Comparison of ENCODE assay signal across 13 cellular contexts in the genomic region with DNA sequence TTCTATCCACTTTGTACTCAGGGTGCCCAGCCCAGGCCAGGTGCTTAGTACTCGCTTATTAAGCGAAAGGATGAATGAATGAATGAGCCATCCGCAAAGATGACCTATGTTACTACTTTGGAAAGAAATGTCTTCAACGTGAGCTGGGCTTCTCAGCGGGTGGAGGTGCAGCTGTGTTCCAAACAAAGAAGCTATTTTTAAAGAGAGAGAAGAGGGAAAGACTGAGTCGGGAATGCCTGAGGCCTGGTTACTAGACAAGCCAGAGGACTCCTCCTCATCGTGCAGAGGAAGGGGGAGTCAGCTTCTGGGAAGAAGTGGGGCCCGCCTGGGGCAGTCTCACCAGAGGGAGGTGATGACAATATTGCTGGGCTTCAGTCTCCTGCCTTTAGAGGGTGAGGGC. TPM values are rescaled to one million over a fixed set of nuclear protein-coding genes. Genes with fewer than 3 reads are reported as not detected.
DNase-seq lines count a peak whose midpoint lies in the region; ATAC-seq and TF ChIP-seq lines count a peak whose summit lies in the region.
"Had no signal": no experiment of that assay in that cellular context is flagged by ENCODE, and none has a peak within 500 bp of the region (broad histone marks: within the 10 kb centered on the region; RNA-seq: fewer than 3 reads in every experiment).

No MANE protein-coding gene starts in this region.

- H3K27me3 ChIP-seq in CD4-positive, alpha-beta T cell (ENCODE audit: control insufficient read depth, insufficient read depth, low read length), result no peaks in the 10 kb centered on the region
- H3K27me3 ChIP-seq in neuron (ENCODE audit: insufficient read depth, low read length) (no peaks in the 10 kb centered on the region), mesenchymal stem cell (ENCODE audit: control insufficient read depth in 1 of 2, insufficient read depth in 1 of 2, low read length in 2 of 2) (peaks cover 4 to 26% of the 10 kb centered on the region in 2 experiments)

- H2AFZ ChIP-seq in neuron (ENCODE audit: low read depth, low read length) (peak overlapping the region; percentile 73), mesenchymal stem cell (ENCODE audit: low read depth, low read length) (no peak overlapping the region)

- H3K36me3 ChIP-seq in neuron (ENCODE audit: insufficient read depth, low read length) (no peaks in the 10 kb centered on the region), mesenchymal stem cell (ENCODE audit: control insufficient read depth in 1 of 2, insufficient read depth in 2 of 2, low read depth in 1 of 2, low read length in 2 of 2) (no peaks in the 10 kb centered on the region)
- H3K36me3 ChIP-seq: SJSA1 had no signal

- H3K27ac Mint-ChIP-seq in CD4-positive, alpha-beta T cell, result peak overlapping the region; percentile 92
- H3K27ac Mint-ChIP-seq in IgD-negative memory B cell (peak overlapping the region in 2 of 3 donors; percentile 86 to 96), HFFc6 (no peak overlapping the region)
- H3K27ac Mint-ChIP-seq in central memory CD8-positive, alpha-beta T cell (ENCODE audit: low read depth), result peak overlapping the region; percentile 91

- H2BK15ac ChIP-seq in mesenchymal stem cell (ENCODE audit: low read depth, poor library complexity, severe bottlenecking), result no peak overlapping the region

- CTCF ChIA-PET in CD4-positive, alpha-beta T cell (lab: Charles Lee), result interaction anchor here (1.5 to 2.3 kb wide), 2 partner anchors 9 to 12 kb away, joined by 3 to 16 read pairs; no protein-coding TSS in a partner anchor

- H4K8ac ChIP-seq in mesenchymal stem cell (ENCODE audit: low read length), result no peak overlapping the region

- H3K23ac ChIP-seq in mesenchymal stem cell (ENCODE audit: low read length in 2 of 2), result no peak overlapping the region

- H3K36me3 Mint-ChIP-seq in CD4-positive, alpha-beta T cell (ENCODE audit: low read depth), result no peaks in the 10 kb centered on the region
- H3K36me3 Mint-ChIP-seq in IgD-negative memory B cell (no peaks in the 10 kb centered on the region), HFFc6 (ENCODE audit: low read depth) (no peaks in the 10 kb centered on the region)
- peaks cover 6% of the 10 kb centered on the region for H3K36me3 Mint-ChIP-seq in central memory CD8-positive, alpha-beta T cell (ENCODE audit: insufficient read depth)

- H2AK5ac ChIP-seq in mesenchymal stem cell (ENCODE audit: low read length, severe bottlenecking), result no peak overlapping the region

- no peak for DNase-seq in CD4-positive, alpha-beta T cell
- DNase-seq in central memory CD8-positive, alpha-beta T cell (ENCODE audit: low spot score in 2 of 2), result no peak
- no peak for DNase-seq in stimulated activated CD4-positive, alpha-beta T cell treated with anti-CD3 and anti-CD28 coated beads, Interleukin-2, amount 100 ng/mL, for 48 hours
- DNase-seq in NCI-H510A (lab: John Stamatoyannopoulos, UW) (no peak), HFFc6 (no peak), mesenchymal stem cell (no peak)
- DNase-seq: Calu3, erythroblast, NCI-H1105 treated with DMSO at 0.1 percent for 48 hours had no signal

- no peaks in the 10 kb centered on the region for H3K9me3 ChIP-seq in CD4-positive, alpha-beta T cell (ENCODE audit: control insufficient read depth, low read length)
- no peaks in the 10 kb centered on the region for H3K9me3 ChIP-seq in neuron (ENCODE audit: low read length)
- no peaks in the 10 kb centered on the region for H3K9me3 ChIP-seq in mesenchymal stem cell (ENCODE audit: control insufficient read depth, low read length)
- H3K9me3 ChIP-seq: SJSA1 had no signal

- no peak overlapping the region for H3K9ac ChIP-seq in mesenchymal stem cell (ENCODE audit: low read length)

- POLR2A ChIA-PET in CD4-positive, alpha-beta T cell (lab: Charles Lee), result interaction anchor here (1.2 to 14.5 kb wide), 16 partner anchors 9 to 53 kb away, joined by 3 to 237 read pairs (median 8); a partner anchor contains a TSS

- H3K4me1 Mint-ChIP-seq in CD4-positive, alpha-beta T cell (ENCODE audit: low read depth), result peaks cover 95% of the 10 kb centered on the region
- H3K4me1 Mint-ChIP-seq in IgD-negative memory B cell (peaks cover 12 to 23% (median 16%) of the 10 kb centered on the region in 3 donors), HFFc6 (ENCODE audit: low read depth) (peaks cover 5% of the 10 kb centered on the region; the same call in 1 of the 2 replicates)
- peaks cover 64% of the 10 kb centered on the region for H3K4me1 Mint-ChIP-seq in central memory CD8-positive, alpha-beta T cell

- H4K91ac ChIP-seq in mesenchymal stem cell (ENCODE audit: low read length), result no peak overlapping the region

- intact Hi-C loops in CD4-positive, alpha-beta T cell (cut with DNase I, micrococcal nuclease), result no loop called here

- no peaks in the 10 kb centered on the region for H3K79me1 ChIP-seq in mesenchymal stem cell (replicated peaks; ENCODE audit: low read length, poor library complexity, severe bottlenecking)

- WGBS in mesenchymal stem cell, result 79% methylated on average over 8 of the region's 8 CpGs

- no peak overlapping the region for H3K4ac ChIP-seq in mesenchymal stem cell (ENCODE audit: low read depth in 1 of 2, low read length in 2 of 2)

- no peak overlapping the region for H3K14ac ChIP-seq in mesenchymal stem cell (ENCODE audit: low read length in 2 of 2)

- no peaks in the 10 kb centered on the region for H3K27me3 Mint-ChIP-seq in CD4-positive, alpha-beta T cell
- H3K27me3 Mint-ChIP-seq in IgD-negative memory B cell (no peaks in the 10 kb centered on the region), HFFc6 (ENCODE audit: insufficient read depth) (peaks cover 34% of the 10 kb centered on the region)
- no peaks in the 10 kb centered on the region for H3K27me3 Mint-ChIP-seq in central memory CD8-positive, alpha-beta T cell

- no peak overlapping the region for H2BK120ac ChIP-seq in mesenchymal stem cell (ENCODE audit: low read depth, low read length)

- TF ChIP-seq CTCF in CD4-positive, alpha-beta T cell (IDR thresholded peaks at IDR 0.05), result no peak
- TF ChIP-seq CTCF in HFFc6 (IDR thresholded peaks at IDR 0.05), result no peak

- ATAC-seq in CD4-positive, alpha-beta T cell (ENCODE audit: poor library complexity), result no peak
- ATAC-seq in central memory CD8-positive, alpha-beta T cell (replicated peaks; ENCODE audit: extremely low read depth, poor library complexity, severe bottlenecking), result no peak

- no peak overlapping the region for H2BK5ac ChIP-seq in mesenchymal stem cell (ENCODE audit: low read depth, low read length, poor library complexity, severe bottlenecking)

- no peaks in the 10 kb centered on the region for H3K9me3 Mint-ChIP-seq in CD4-positive, alpha-beta T cell
- H3K9me3 Mint-ChIP-seq in IgD-negative memory B cell, result no peaks in the 10 kb centered on the region
- H3K9me3 Mint-ChIP-seq in central memory CD8-positive, alpha-beta T cell, result no peaks in the 10 kb centered on the region
- H3K9me3 Mint-ChIP-seq in HFFc6, result no peaks in the 10 kb centered on the region

- H3K4me1 ChIP-seq in neuron (ENCODE audit: insufficient read depth, low read length), result peaks cover 16% of the 10 kb centered on the region
- H3K4me1 ChIP-seq in mesenchymal stem cell (ENCODE audit: control insufficient read depth, insufficient read depth, low read depth, low read length), result peaks cover 10% of the 10 kb centered on the region
- H3K4me1 ChIP-seq: SJSA1 had no signal

- H3K4me3 Mint-ChIP-seq in CD4-positive, alpha-beta T cell, result peak overlapping the region; percentile 38
- H3K4me3 Mint-ChIP-seq in IgD-negative memory B cell (peak overlapping the region in 1 of 4 donors; percentile 66), HFFc6 (no peak overlapping the region)
- peak overlapping the region; percentile 69 for H3K4me3 Mint-ChIP-seq in central memory CD8-positive, alpha-beta T cell

- no peak overlapping the region for H3K18ac ChIP-seq in mesenchymal stem cell (ENCODE audit: low read depth in 1 of 2, low read length in 2 of 2)

- no peak overlapping the region for H3K4me3 ChIP-seq in neuron (ENCODE audit: low read length)
- no peak overlapping the region for H3K4me3 ChIP-seq in mesenchymal stem cell (ENCODE audit: insufficient read depth in 1 of 2, low read depth in 1 of 2, low read length in 2 of 2)
- H3K4me3 ChIP-seq: SJSA1 had no signal

- H3K27ac ChIP-seq in CD4-positive, alpha-beta T cell (ENCODE audit: low read depth, low read length), result peak overlapping the region; percentile 58
- H3K27ac ChIP-seq in mesenchymal stem cell (ENCODE audit: low read length, poor library complexity, severe bottlenecking), result no peak overlapping the region
- H3K27ac ChIP-seq: SJSA1 had no signal

- H2BK12ac ChIP-seq in mesenchymal stem cell (ENCODE audit: low read length in 2 of 2), result no peak overlapping the region

- no peak overlapping the region for H3K4me2 ChIP-seq in mesenchymal stem cell (ENCODE audit: low read length, poor library complexity, severe bottlenecking)

RNA-seq across cellular contexts. Expression of a gene that starts 30.4 kb away (rescaled TPM):
- 100 to 1,000 TPM; 421 to 423 TPM for total RNA-seq in CD4-positive, alpha-beta T cell
- 7.7 TPM for polyA plus RNA-seq in IgD-negative memory B cell
- total RNA-seq in HFFc6 (2021; fragmentation: NEBNext Ultra II Directional; extraction: Animal tissue kit (Norgen Biotek cat#: 25700)), result not detected
- not detected for polyA plus RNA-seq in mesenchymal stem cell (2013, experiment 1 of 2)
- not detected for polyA plus RNA-seq in mesenchymal stem cell (2013, experiment 2 of 2)
- total RNA-seq: Calu3, HT1080, SJSA1 had no signal

Comparison
In these comparisons a context has a peak if more than half of its experiments do, and no peak if none do; other contexts are left out.
1. RNA of a gene that starts 30.4 kb away (total RNA-seq): 421 to 423 TPM in CD4-positive, alpha-beta T cell; not detected in HFFc6; every median in the first group is over 100 times any median in the second.